In the genomic region with DNA sequence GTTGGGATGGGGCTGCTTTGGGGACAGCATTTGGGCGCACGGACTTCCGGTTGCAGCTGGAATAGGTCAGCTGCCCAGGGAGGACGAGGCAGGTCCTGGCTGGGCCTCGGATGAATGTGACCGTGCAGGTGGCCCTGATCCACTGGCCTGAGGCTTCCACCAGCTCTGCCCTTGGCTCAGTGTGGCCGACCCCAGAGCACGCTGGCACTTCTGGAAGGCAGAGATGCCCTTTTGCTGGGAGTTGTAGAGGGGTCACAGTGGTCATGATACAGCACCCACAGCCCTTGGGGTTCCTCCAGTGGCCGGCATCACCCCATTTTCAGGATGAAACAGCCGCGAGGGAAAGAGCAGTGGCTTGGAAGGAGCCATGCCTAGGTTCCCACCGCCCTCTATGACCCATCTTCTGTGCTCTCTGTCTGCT, we compare ENCODE assay signal across 20 cellular contexts. TPM values are rescaled to one million over a fixed set of nuclear protein-coding genes. Genes with fewer than 3 reads are reported as not detected.
DNase-seq lines count a peak whose midpoint lies in the region; ATAC-seq, FAIRE-seq and TF ChIP-seq lines count a peak whose summit lies in the region.
"Had no signal": no experiment of that assay in that cellular context is flagged by ENCODE, and none has a peak within 500 bp of the region (broad histone marks: within the 10 kb centered on the region; RNA-seq: fewer than 3 reads in every experiment).

No MANE protein-coding gene starts in this region.

- no peak for FAIRE-seq in H1 (lab: Jason Lieb, UNC)
- FAIRE-seq: D721Med had no signal

- no peak overlapping the region for H2BK120ac ChIP-seq in H1 (replicated peaks; ENCODE audit: low read depth, low read length)

- H3K79me2 ChIP-seq in H1 (ENCODE audit: control insufficient read depth in 1 of 2, insufficient read depth in 2 of 2, low read length in 2 of 2), result peaks cover 0 to 19% of the 10 kb centered on the region in 2 experiments; a peak in 2 of 4 replicates

- H3K27ac ChIP-seq in H1 (ENCODE audit: low read depth, low read length), result no peak overlapping the region
- no peak overlapping the region for H3K27ac ChIP-seq in vagina
- no peak overlapping the region for H3K27ac ChIP-seq in esophagus squamous epithelium
- H3K27ac ChIP-seq: BLaER1 treated with 17β-estradiol and CSF1 and Interleukin-3, amounts not matched to agents 10 nM and 100 nM; GM23248 had no signal

- H4K20me1 ChIP-seq in H1 (replicated peaks in 1 of 2; ENCODE audit: control insufficient read depth in 1 of 2, insufficient read depth in 2 of 2, low read length in 2 of 2), result peaks cover 0 to 13% of the 10 kb centered on the region in 2 experiments

- no peaks in the 10 kb centered on the region for H3K36me3 Mint-ChIP-seq in natural killer cell
- H3K36me3 Mint-ChIP-seq: CD8-positive, alpha-beta memory T cell had no signal

- H3K18ac ChIP-seq in H1 (ENCODE audit: extremely low read depth, low read length), result no peak overlapping the region

- ATAC-seq in natural killer cell (no peak), HG03135 (IDR thresholded peaks at IDR 0.05; ENCODE audit: unreplicated experiment) (no peak)

- no peak overlapping the region for H3K4ac ChIP-seq in H1 (replicated peaks; ENCODE audit: insufficient read length, low read depth, low read length)

- H3K9me3 ChIP-seq in H1 (ENCODE audit: insufficient read depth in 2 of 2, low read depth in 1 of 2, low read length in 1 of 2) (no peaks in the 10 kb centered on the region), vagina (no peaks in the 10 kb centered on the region), esophagus squamous epithelium (no peaks in the 10 kb centered on the region)
- H3K9me3 ChIP-seq: BLaER1 treated with 17β-estradiol and CSF1 and Interleukin-3, amounts not matched to agents 10 nM and 100 nM had no signal

- no peak for TF ChIP-seq CTCF in H1 (IDR thresholded peaks at IDR 0.05; ENCODE audit: control extremely low read depth in 1 of 3, insufficient read depth in 1 of 3, low read depth in 1 of 3, low read length in 3 of 3)
- TF ChIP-seq CTCF in natural killer cell (IDR thresholded peaks at IDR 0.05), result no peak
- TF ChIP-seq CTCF in vagina (IDR thresholded peaks at IDR 0.05), result no peak
- TF ChIP-seq CTCF in esophagus squamous epithelium (IDR thresholded peaks at IDR 0.05), result no peak

- no peaks in the 10 kb centered on the region for H3K27me3 Mint-ChIP-seq in natural killer cell (ENCODE audit: low read depth in 2 of 2)

- H2BK15ac ChIP-seq in H1 (ENCODE audit: low read length), result no peak overlapping the region

- H2BK12ac ChIP-seq in H1 (ENCODE audit: low read depth, low read length), result no peak overlapping the region

- H3K56ac ChIP-seq in H1 (replicated peaks; ENCODE audit: insufficient read length, low read depth, low read length), result no peak overlapping the region

- H2BK5ac ChIP-seq in H1 (ENCODE audit: low read depth, low read length), result no peak overlapping the region

- CTCF ChIA-PET in H1 (lab: Charles Lee; ENCODE audit: partially characterized antibody), result interaction anchor here (1.2 kb wide), 1 partner anchor 13 kb away, joined by 3 read pairs; no protein-coding TSS in a partner anchor

- no peak overlapping the region for H2AFZ ChIP-seq in H1 (ENCODE audit: low read length)
- H2AFZ ChIP-seq: GM23248 had no signal

- no peak overlapping the region for H4K91ac ChIP-seq in H1 (replicated peaks; ENCODE audit: insufficient read length, low read length)

- no peaks in the 10 kb centered on the region for H3K27me3 ChIP-seq in H1 (replicated peaks in 1 of 4; ENCODE audit: control insufficient read depth in 3 of 4, extremely low read depth in 1 of 4, insufficient read depth in 3 of 4, low read length in 3 of 4)
- H3K27me3 ChIP-seq in vagina, result no peaks in the 10 kb centered on the region
- H3K27me3 ChIP-seq in esophagus squamous epithelium, result no peaks in the 10 kb centered on the region
- H3K27me3 ChIP-seq: BLaER1 treated with 17β-estradiol and CSF1 and Interleukin-3, amounts not matched to agents 10 nM and 100 nM had no signal

- H4K8ac ChIP-seq in H1 (ENCODE audit: extremely low read depth, insufficient read depth, low read length), result 0 out of 2 replicates have a peak overlapping the region, but pooled peaks have one; percentile 12

- H3K9ac ChIP-seq in H1 (replicated peaks in 1 of 4; ENCODE audit: extremely low read depth in 1 of 4, low read depth in 3 of 4, low read length in 3 of 4), result no peak overlapping the region
- H3K9ac ChIP-seq: BLaER1 treated with 17β-estradiol and CSF1 and Interleukin-3, amounts not matched to agents 10 nM and 100 nM; GM23248 had no signal

- H3K27ac Mint-ChIP-seq in natural killer cell, result no peak overlapping the region
- H3K27ac Mint-ChIP-seq: CD8-positive, alpha-beta memory T cell had no signal

- no peaks in the 10 kb centered on the region for H3K4me1 Mint-ChIP-seq in natural killer cell
- H3K4me1 Mint-ChIP-seq: CD8-positive, alpha-beta memory T cell had no signal

- no peak overlapping the region for H2BK20ac ChIP-seq in H1 (ENCODE audit: low read length)

- no peak overlapping the region for H3K4me3 Mint-ChIP-seq in natural killer cell
- H3K4me3 Mint-ChIP-seq: CD8-positive, alpha-beta memory T cell had no signal

- no peak overlapping the region for H2AK5ac ChIP-seq in H1 (ENCODE audit: low read depth, low read length)

- intact Hi-C loops in natural killer cell (cut with micrococcal nuclease), result no loop called here
- intact Hi-C loops in vagina (cut with DNase I), result no loop called here
- intact Hi-C loops in esophagus squamous epithelium (cut with DNase I), result no loop called here

- H4K5ac ChIP-seq in H1 (ENCODE audit: insufficient read length, low read depth, low read length), result no peak overlapping the region

- DNase-seq in activated effector memory CD4-positive, alpha-beta T cell treated with anti-CD3 and anti-CD28 coated beads, Interleukin-2, amount 50 U/mL, for 16 hours, result peak; percentile 21
- DNase-seq in activated effector memory CD4-positive, alpha-beta T cell treated with Interleukin-2 at 50 U/mL for 16 hours, result no peak
- DNase-seq in H1 (ENCODE audit: low read depth in 1 of 2, low spot score in 2 of 2) (peak in 1 of 2 experiments; percentile 35), natural killer cell (peak; percentile 4), vagina (ENCODE audit: extremely low spot score in 2 of 2) (peak; percentile 37 to 70), esophagus squamous epithelium (lab: John Stamatoyannopoulos, UW) (no peak), AML-193 (lab: John Stamatoyannopoulos, UW) (no peak)
- DNase-seq: CD8-positive, alpha-beta memory T cell; DMS79 treated with DMSO at 0.1 percent for 48 hours; GM23248; KBM-7; MV-4-11; NCI-H1436; NCI-H2029 treated with DMSO at 0.1 percent for 48 hours; NCI-H2171 treated with DMSO at 0.1 percent for 48 hours; NCI-H748 treated with DMSO at 0.1 percent for 48 hours; OCI-M1 had no signal

- 95% methylated on average over 12 of the region's 12 CpGs; no CpG with 5 or more reads in 1 of the 2 experiments for WGBS in H1 (ENCODE audit: extremely low coverage in 1 of 2, insufficient coverage in 1 of 2, insufficient read length in 1 of 2, insufficient replicate concordance in 2 of 2, low coverage in 1 of 2, low lambda C conversion rate in 2 of 2, missing lambda C conversion rate in 1 of 2), 2 experiments
- WGBS in esophagus squamous epithelium, 2 donors, result 80 to 96% methylated on average over 4 of the region's 12 CpGs

- no peaks in the 10 kb centered on the region; a peak in 1 of 8 replicates for H3K36me3 ChIP-seq in H1 (ENCODE audit: control insufficient read depth in 2 of 4, insufficient read depth in 4 of 4, low read length in 3 of 4)
- H3K36me3 ChIP-seq in vagina, result no peaks in the 10 kb centered on the region
- no peaks in the 10 kb centered on the region for H3K36me3 ChIP-seq in esophagus squamous epithelium
- H3K36me3 ChIP-seq: BLaER1 treated with 17β-estradiol and CSF1 and Interleukin-3, amounts not matched to agents 10 nM and 100 nM had no signal

- no peak overlapping the region for H3K14ac ChIP-seq in H1 (ENCODE audit: insufficient read length)

- no peak overlapping the region for H3K23ac ChIP-seq in H1 (ENCODE audit: insufficient read length)

- no peak for TF ChIP-seq EP300 in H1 (IDR thresholded peaks at IDR 0.05; ENCODE audit: borderline replicate concordance in 1 of 2, low read depth in 2 of 2, low read length in 2 of 2)

- POLR2A ChIA-PET in H1 (lab: Charles Lee; ENCODE audit: partially characterized antibody), result no interaction called here

- H3K9me3 Mint-ChIP-seq in natural killer cell, result no peaks in the 10 kb centered on the region
- H3K9me3 Mint-ChIP-seq: CD8-positive, alpha-beta memory T cell had no signal

- no peak overlapping the region for H3K4me2 ChIP-seq in H1 (ENCODE audit: insufficient read depth in 1 of 2, low read depth in 2 of 2, low read length in 2 of 2)
- H3K4me2 ChIP-seq: BLaER1 treated with 17β-estradiol and CSF1 and Interleukin-3, amounts not matched to agents 10 nM and 100 nM had no signal

- TF ChIP-seq RAD21 in H1 (IDR thresholded peaks at IDR 0.05 in 1 of 2, conservative IDR thresholded peaks at IDR 0.05 in 1 of 2; ENCODE audit: low read depth in 2 of 2, low read length in 2 of 2), result no peak

- H3K23me2 ChIP-seq in H1 (ENCODE audit: low read depth, low read length), result peaks cover 3% of the 10 kb centered on the region; the same call in 1 of the 2 replicates

- H3K4me3 ChIP-seq in H1 (ENCODE audit: extremely low read depth in 1 of 4, insufficient read depth in 2 of 4, low read depth in 3 of 4, low read length in 4 of 4) (no peak overlapping the region), vagina (no peak overlapping the region), esophagus squamous epithelium (no peak overlapping the region)
- H3K4me3 ChIP-seq: BLaER1 treated with 17β-estradiol and CSF1 and Interleukin-3, amounts not matched to agents 10 nM and 100 nM; GM23248 had no signal

- TF ChIP-seq POLR2A in H1 (IDR thresholded peaks at IDR 0.05; ENCODE audit: control extremely low read depth in 1 of 2, low read depth in 2 of 2, low read length in 2 of 2), result no peak
- TF ChIP-seq POLR2A in vagina (IDR thresholded peaks at IDR 0.05), result no peak
- no peak for TF ChIP-seq POLR2A in esophagus squamous epithelium (IDR thresholded peaks at IDR 0.05)

- H3K79me1 ChIP-seq in H1 (ENCODE audit: low read depth, low read length), result peaks cover 16% of the 10 kb centered on the region

- peaks cover 0 to 9% (median 2%) of the 10 kb centered on the region in 4 experiments; a peak in 3 of 7 replicates for H3K4me1 ChIP-seq in H1 (replicated peaks in 1 of 4; ENCODE audit: control insufficient read depth in 3 of 4, insufficient read depth in 4 of 4, low read length in 3 of 4)
- H3K4me1 ChIP-seq in vagina, result no peaks in the 10 kb centered on the region
- no peaks in the 10 kb centered on the region for H3K4me1 ChIP-seq in esophagus squamous epithelium
- H3K4me1 ChIP-seq: BLaER1 treated with 17β-estradiol and CSF1 and Interleukin-3, amounts not matched to agents 10 nM and 100 nM had no signal

RNA-seq across cellular contexts. Expression of gene ADCY1, which starts 19.0 kb away (rescaled TPM):
- total RNA-seq in H1 (2021; fragmentation: NEBNext Ultra II Directional; extraction: Animal tissue kit (Norgen Biotek cat#: 25700)), result 25.9 and 26.9 TPM in 2 replicates
- 7.9 and 11.8 TPM in 2 replicates for polyA plus RNA-seq in H1 (2011; rRNA removed)
- polyA plus RNA-seq in H1 (2011; cell fraction: cytosol; rRNA removed), result 10.0 TPM
- polyA plus RNA-seq in H1 (2011; cell fraction: nucleus; rRNA removed), result 19.8 TPM
- 10.6 to 12.4 TPM (median 11.8 TPM) in 4 replicates for polyA plus RNA-seq in H1 (2012, experiment 1 of 2)
- polyA plus RNA-seq in H1 (2012, experiment 2 of 2), result 5.5 TPM
- polyA plus RNA-seq in H1 (2013, experiment 1 of 2), result 13.8 TPM
- 13.3 TPM for polyA plus RNA-seq in H1 (2013, experiment 2 of 2)
- 40.6 and 43.2 TPM in 2 replicates for polyA minus RNA-seq in H1 (2011; rRNA and poly(A)+ RNA removed)
- 14.8 TPM for polyA minus RNA-seq in H1 (2011; cell fraction: cytosol; rRNA and poly(A)+ RNA removed)
- 21.8 TPM for polyA minus RNA-seq in H1 (2011; cell fraction: nucleus; rRNA and poly(A)+ RNA removed)
- total RNA-seq in natural killer cell, result under 1 TPM in 2 of 3 donors, not detected in 1; 0.02 to 0.15 TPM
- total RNA-seq in vagina, result 2.5 TPM
- total RNA-seq in esophagus squamous epithelium, result 1 to 10 TPM in 1 of 4 donors, under 1 TPM in 3; 0.34 to 1.9 (median 0.37) TPM
- polyA plus RNA-seq: CD8-positive, alpha-beta memory T cell; GM23248 had no signal

Comparison
In these comparisons a context has a peak if more than half of its experiments do, and no peak if none do; other contexts are left out.
1. DNase-seq: peak in activated effector memory CD4-positive, alpha-beta T cell treated with anti-CD3 and anti-CD28 coated beads, Interleukin-2, amount 50 U/mL, for 16 hours (single experiment), natural killer cell (single experiment) and vagina (2 of 2); none in activated effector memory CD4-positive, alpha-beta T cell treated with Interleukin-2 at 50 U/mL for 16 hours (single experiment), esophagus squamous epithelium (single experiment) and AML-193 (0 of 2).